7 cellular contexts compared by ENCODE assay signal in the genomic region with DNA sequence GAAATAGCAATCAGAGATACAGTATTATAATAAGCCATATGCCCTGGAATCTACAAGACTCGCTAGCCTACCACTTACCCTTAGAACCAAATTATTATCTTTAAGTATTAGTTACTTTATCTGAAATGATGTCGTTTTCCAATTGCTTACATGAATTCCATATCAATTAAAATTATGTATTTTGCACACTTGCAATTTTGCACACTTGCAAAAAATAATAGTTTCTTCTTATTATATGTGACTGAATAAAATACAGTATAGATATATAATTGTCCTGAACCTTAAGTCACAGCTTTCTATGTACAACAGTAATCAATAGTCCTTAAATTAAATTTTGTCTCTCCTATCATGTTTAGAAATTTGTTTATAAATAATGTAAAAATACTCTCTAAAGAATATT.
"Had no signal": no experiment of that assay in that cellular context is flagged by ENCODE, and none has a peak within 500 bp of the region (broad histone marks: within the 10 kb centered on the region; RNA-seq: fewer than 3 reads in every experiment).

No MANE protein-coding gene starts in this region.

- H3K27ac ChIP-seq: HL-60 had no signal

- DNase-seq: H9, HCEC 1CT, KG1 had no signal

- H2AFZ ChIP-seq: GM23338 had no signal

- ATAC-seq: GM23338 had no signal

- H3K4me3 ChIP-seq: GM23338 had no signal

- FAIRE-seq: H1, H54 had no signal

- H3K4me2 ChIP-seq: GM23338 had no signal
